1 cellular context compared by ENCODE assay signal in the genomic region with DNA sequence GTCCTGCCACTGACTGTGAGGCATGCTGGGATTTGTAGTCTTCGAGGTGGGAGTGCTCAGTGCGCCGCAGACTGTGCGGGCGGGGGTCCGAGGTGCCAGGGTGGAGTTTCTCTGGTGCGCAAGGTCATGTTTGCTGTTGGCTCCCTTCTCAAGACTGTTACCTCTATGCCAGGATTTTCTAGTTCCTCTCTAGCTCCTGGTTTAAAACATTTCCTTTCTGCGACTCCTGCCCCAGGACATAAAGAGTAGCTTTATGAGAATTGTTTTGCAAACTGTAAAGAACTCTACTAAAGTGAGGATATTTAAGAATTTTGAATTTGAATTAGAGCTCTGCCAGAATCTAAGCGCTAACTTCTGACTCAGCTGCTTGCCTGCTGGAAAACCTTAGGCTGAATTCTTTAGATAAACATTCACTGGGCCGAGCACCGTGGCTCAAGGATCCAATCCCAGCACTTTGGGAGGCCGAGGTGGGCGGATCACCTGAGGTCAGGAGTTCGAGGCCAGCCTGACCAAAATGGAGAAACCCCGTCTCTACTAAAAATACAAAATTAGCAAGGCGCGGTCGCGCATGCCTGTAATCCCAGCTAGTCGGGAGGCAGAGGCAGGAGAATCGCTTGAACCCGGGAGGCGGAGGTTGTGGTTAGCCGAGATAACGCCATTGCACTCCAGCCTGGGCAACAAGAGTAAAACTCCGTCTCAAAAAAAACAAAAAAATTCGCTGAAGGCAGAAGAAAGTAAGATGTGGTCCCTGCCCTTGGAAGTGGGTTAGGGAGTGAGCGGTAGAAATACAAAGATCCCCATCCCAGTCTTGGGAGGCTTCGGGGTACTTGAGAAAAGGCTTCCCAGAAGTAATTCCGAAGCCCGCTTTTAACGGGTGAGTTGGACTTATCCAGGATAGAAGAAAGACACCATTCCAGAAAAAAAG.
TF ChIP-seq lines count a peak whose summit lies in the region.

No MANE protein-coding gene starts in this region.

TF ChIP-seq in HepG2, 621 proteins besides CTCF, POLR2A, EP300 and RAD21 (continued from another document and continues in another):
- TF ChIP-seq ZNF614 (CRISPR knock-in tag; IDR thresholded peaks at IDR 0.05; ENCODE audit: borderline replicate concordance) (no peak), BORCS8-MEF2B (CRISPR knock-in tag; IDR thresholded peaks at IDR 0.05) (no peak), ZNF556 (CRISPR knock-in tag; IDR thresholded peaks at IDR 0.05; ENCODE audit: borderline replicate concordance) (no peak), KMT2B (CRISPR knock-in tag; IDR thresholded peaks at IDR 0.05) (no peak; the same call in 1 of the 2 replicates), SIX4 (CRISPR knock-in tag; IDR thresholded peaks at IDR 0.05) (no peak; the same call in 1 of the 2 replicates), TBL1XR1 (IDR thresholded peaks at IDR 0.05; ENCODE audit: borderline replicate concordance, low read length, partially characterized antibody) (peak; percentile 63), SOX5 (CRISPR knock-in tag; IDR thresholded peaks at IDR 0.05; ENCODE audit: borderline replicate concordance) (0 out of 2 replicates have a peak, but pooled peaks have one; percentile 13), ZNF782 (CRISPR knock-in tag; IDR thresholded peaks at IDR 0.05; ENCODE audit: borderline replicate concordance) (no peak), ZKSCAN1 (IDR thresholded peaks at IDR 0.05; ENCODE audit: low read length) (0 out of 2 replicates have a peak, but pooled peaks have one; percentile 12), FOXM1 (CRISPR knock-in tag; IDR thresholded peaks at IDR 0.05) (no peak), NR2F6 (IDR thresholded peaks at IDR 0.05) (peak; percentile 43; the same call in 1 of the 2 replicates), NR2F6 (CRISPR knock-in tag; IDR thresholded peaks at IDR 0.05) (peak; percentile 65; the same call in 1 of the 2 replicates), ZNF788 (CRISPR knock-in tag; IDR thresholded peaks at IDR 0.05; ENCODE audit: borderline replicate concordance) (peak; percentile 50; the same call in 1 of the 2 replicates), ZBTB1 (CRISPR knock-in tag; IDR thresholded peaks at IDR 0.05; ENCODE audit: borderline replicate concordance) (no peak), ZMYM3 (CRISPR knock-in tag; IDR thresholded peaks at IDR 0.05) (peak; percentile 58; the same call in 1 of the 2 replicates), ZMYM2 (CRISPR knock-in tag; IDR thresholded peaks at IDR 0.05) (peak; percentile 70), RAD51 (IDR thresholded peaks at IDR 0.05; ENCODE audit: borderline replicate concordance) (no peak), ZNF30 (CRISPR knock-in tag; IDR thresholded peaks at IDR 0.05) (0 out of 2 replicates have a peak, but pooled peaks have one; percentile 32), IKZF4 (CRISPR knock-in tag; IDR thresholded peaks at IDR 0.05; ENCODE audit: borderline replicate concordance, low read depth, not compliant biosample characterization) (no peak), ATRX (CRISPR knock-in tag; IDR thresholded peaks at IDR 0.05; ENCODE audit: borderline replicate concordance) (no peak), SIX1 (CRISPR knock-in tag; IDR thresholded peaks at IDR 0.05; ENCODE audit: borderline replicate concordance) (no peak), ZNF136 (CRISPR knock-in tag; IDR thresholded peaks at IDR 0.05; ENCODE audit: low read depth) (no peak; the same call in 1 of the 2 replicates), ESRRA (CRISPR knock-in tag; IDR thresholded peaks at IDR 0.05; ENCODE audit: low read depth) (no peak), LCORL (IDR thresholded peaks at IDR 0.05) (no peak), LCORL (CRISPR knock-in tag; IDR thresholded peaks at IDR 0.05) (peak; percentile 76), MTF2 (CRISPR knock-in tag; IDR thresholded peaks at IDR 0.05; ENCODE audit: borderline replicate concordance) (0 out of 2 replicates have a peak, but pooled peaks have one; percentile 63), ZNF792 (CRISPR knock-in tag; IDR thresholded peaks at IDR 0.05) (peak; percentile 79; the same call in 1 of the 2 replicates)
- TF ChIP-seq, protein P1, sequence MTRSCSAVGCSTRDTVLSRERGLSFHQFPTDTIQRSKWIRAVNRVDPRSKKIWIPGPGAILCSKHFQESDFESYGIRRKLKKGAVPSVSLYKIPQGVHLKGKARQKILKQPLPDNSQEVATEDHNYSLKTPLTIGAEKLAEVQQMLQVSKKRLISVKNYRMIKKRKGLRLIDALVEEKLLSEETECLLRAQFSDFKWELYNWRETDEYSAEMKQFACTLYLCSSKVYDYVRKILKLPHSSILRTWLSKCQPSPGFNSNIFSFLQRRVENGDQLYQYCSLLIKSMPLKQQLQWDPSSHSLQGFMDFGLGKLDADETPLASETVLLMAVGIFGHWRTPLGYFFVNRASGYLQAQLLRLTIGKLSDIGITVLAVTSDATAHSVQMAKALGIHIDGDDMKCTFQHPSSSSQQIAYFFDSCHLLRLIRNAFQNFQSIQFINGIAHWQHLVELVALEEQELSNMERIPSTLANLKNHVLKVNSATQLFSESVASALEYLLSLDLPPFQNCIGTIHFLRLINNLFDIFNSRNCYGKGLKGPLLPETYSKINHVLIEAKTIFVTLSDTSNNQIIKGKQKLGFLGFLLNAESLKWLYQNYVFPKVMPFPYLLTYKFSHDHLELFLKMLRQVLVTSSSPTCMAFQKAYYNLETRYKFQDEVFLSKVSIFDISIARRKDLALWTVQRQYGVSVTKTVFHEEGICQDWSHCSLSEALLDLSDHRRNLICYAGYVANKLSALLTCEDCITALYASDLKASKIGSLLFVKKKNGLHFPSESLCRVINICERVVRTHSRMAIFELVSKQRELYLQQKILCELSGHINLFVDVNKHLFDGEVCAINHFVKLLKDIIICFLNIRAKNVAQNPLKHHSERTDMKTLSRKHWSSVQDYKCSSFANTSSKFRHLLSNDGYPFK (CRISPR knock-in tag; IDR thresholded peaks at IDR 0.05; ENCODE audit: borderline replicate concordance), result 0 out of 2 replicates have a peak, but pooled peaks have one; percentile 13
- TF ChIP-seq, protein P2, sequence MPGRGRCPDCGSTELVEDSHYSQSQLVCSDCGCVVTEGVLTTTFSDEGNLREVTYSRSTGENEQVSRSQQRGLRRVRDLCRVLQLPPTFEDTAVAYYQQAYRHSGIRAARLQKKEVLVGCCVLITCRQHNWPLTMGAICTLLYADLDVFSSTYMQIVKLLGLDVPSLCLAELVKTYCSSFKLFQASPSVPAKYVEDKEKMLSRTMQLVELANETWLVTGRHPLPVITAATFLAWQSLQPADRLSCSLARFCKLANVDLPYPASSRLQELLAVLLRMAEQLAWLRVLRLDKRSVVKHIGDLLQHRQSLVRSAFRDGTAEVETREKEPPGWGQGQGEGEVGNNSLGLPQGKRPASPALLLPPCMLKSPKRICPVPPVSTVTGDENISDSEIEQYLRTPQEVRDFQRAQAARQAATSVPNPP (CRISPR knock-in tag; IDR thresholded peaks at IDR 0.05), result no peak
- TF ChIP-seq, protein P3, sequence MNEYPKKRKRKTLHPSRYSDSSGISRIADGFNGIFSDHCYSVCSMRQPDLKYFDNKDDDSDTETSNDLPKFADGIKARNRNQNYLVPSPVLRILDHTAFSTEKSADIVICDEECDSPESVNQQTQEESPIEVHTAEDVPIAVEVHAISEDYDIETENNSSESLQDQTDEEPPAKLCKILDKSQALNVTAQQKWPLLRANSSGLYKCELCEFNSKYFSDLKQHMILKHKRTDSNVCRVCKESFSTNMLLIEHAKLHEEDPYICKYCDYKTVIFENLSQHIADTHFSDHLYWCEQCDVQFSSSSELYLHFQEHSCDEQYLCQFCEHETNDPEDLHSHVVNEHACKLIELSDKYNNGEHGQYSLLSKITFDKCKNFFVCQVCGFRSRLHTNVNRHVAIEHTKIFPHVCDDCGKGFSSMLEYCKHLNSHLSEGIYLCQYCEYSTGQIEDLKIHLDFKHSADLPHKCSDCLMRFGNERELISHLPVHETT (CRISPR knock-in tag; conservative IDR thresholded peaks at IDR 0.05), result no peak
- TF ChIP-seq, protein P4, sequence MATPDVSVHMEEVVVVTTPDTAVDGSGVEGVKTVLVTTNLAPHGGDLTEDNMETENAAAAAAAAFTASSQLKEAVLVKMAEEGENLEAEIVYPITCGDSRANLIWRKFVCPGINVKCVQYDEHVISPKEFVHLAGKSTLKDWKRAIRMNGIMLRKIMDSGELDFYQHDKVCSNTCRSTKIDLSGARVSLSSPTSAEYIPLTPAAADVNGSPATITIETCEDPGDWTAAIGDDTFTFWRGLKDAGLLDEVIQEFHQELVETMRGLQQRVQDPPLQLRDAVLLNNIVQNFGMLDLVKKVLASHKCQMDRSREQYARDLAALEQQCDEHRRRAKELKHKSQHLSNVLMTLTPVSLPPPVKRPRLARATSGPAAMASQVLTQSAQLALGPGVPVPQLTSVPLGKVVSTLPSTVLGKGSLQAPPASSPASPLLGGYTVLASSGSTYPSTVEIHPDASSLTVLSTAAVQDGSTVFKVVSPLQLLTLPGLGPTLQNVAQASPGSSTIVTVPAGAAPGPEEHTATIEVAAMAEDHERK (CRISPR knock-in tag; IDR thresholded peaks at IDR 0.05; ENCODE audit: low read depth), result peak; percentile 69
- TF ChIP-seq, protein P5, sequence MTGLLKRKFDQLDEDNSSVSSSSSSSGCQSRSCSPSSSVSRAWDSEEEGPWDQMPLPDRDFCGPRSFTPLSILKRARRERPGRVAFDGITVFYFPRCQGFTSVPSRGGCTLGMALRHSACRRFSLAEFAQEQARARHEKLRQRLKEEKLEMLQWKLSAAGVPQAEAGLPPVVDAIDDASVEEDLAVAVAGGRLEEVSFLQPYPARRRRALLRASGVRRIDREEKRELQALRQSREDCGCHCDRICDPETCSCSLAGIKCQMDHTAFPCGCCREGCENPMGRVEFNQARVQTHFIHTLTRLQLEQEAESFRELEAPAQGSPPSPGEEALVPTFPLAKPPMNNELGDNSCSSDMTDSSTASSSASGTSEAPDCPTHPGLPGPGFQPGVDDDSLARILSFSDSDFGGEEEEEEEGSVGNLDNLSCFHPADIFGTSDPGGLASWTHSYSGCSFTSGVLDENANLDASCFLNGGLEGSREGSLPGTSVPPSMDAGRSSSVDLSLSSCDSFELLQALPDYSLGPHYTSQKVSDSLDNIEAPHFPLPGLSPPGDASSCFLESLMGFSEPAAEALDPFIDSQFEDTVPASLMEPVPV (CRISPR knock-in tag; IDR thresholded peaks at IDR 0.05), result peak; percentile 67; the same call in 1 of the 2 replicates
- TF ChIP-seq, protein P6, sequence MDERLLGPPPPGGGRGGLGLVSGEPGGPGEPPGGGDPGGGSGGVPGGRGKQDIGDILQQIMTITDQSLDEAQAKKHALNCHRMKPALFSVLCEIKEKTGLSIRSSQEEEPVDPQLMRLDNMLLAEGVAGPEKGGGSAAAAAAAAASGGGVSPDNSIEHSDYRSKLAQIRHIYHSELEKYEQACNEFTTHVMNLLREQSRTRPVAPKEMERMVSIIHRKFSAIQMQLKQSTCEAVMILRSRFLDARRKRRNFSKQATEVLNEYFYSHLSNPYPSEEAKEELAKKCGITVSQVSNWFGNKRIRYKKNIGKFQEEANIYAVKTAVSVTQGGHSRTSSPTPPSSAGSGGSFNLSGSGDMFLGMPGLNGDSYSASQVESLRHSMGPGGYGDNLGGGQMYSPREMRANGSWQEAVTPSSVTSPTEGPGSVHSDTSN (CRISPR knock-in tag; IDR thresholded peaks at IDR 0.05), result 0 out of 2 replicates have a peak, but pooled peaks have one; percentile 33
- TF ChIP-seq, protein P7, sequence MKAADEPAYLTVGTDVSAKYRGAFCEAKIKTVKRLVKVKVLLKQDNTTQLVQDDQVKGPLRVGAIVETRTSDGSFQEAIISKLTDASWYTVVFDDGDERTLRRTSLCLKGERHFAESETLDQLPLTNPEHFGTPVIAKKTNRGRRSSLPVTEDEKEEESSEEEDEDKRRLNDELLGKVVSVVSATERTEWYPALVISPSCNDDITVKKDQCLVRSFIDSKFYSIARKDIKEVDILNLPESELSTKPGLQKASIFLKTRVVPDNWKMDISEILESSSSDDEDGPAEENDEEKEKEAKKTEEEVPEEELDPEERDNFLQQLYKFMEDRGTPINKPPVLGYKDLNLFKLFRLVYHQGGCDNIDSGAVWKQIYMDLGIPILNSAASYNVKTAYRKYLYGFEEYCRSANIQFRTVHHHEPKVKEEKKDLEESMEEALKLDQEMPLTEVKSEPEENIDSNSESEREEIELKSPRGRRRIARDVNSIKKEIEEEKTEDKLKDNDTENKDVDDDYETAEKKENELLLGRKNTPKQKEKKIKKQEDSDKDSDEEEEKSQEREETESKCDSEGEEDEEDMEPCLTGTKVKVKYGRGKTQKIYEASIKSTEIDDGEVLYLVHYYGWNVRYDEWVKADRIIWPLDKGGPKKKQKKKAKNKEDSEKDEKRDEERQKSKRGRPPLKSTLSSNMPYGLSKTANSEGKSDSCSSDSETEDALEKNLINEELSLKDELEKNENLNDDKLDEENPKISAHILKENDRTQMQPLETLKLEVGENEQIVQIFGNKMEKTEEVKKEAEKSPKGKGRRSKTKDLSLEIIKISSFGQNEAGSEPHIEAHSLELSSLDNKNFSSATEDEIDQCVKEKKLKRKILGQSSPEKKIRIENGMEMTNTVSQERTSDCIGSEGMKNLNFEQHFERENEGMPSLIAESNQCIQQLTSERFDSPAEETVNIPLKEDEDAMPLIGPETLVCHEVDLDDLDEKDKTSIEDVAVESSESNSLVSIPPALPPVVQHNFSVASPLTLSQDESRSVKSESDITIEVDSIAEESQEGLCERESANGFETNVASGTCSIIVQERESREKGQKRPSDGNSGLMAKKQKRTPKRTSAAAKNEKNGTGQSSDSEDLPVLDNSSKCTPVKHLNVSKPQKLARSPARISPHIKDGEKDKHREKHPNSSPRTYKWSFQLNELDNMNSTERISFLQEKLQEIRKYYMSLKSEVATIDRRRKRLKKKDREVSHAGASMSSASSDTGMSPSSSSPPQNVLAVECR (CRISPR knock-in tag; IDR thresholded peaks at IDR 0.05; ENCODE audit: borderline replicate concordance), result no peak
- TF ChIP-seq, protein P8, sequence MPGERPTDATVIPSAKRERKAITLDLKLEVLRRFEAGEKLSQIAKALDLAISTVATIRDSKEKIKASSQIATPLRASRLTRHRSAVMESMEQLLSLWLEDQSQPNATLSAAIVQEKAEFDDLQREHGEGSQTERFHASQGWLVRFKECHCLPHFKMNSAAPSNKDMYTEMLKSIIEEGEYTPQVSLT (CRISPR knock-in tag; IDR thresholded peaks at IDR 0.05; ENCODE audit: borderline replicate concordance, low read depth), result 0 out of 2 replicates have a peak, but pooled peaks have one; percentile 52
- TF ChIP-seq, protein P9, sequence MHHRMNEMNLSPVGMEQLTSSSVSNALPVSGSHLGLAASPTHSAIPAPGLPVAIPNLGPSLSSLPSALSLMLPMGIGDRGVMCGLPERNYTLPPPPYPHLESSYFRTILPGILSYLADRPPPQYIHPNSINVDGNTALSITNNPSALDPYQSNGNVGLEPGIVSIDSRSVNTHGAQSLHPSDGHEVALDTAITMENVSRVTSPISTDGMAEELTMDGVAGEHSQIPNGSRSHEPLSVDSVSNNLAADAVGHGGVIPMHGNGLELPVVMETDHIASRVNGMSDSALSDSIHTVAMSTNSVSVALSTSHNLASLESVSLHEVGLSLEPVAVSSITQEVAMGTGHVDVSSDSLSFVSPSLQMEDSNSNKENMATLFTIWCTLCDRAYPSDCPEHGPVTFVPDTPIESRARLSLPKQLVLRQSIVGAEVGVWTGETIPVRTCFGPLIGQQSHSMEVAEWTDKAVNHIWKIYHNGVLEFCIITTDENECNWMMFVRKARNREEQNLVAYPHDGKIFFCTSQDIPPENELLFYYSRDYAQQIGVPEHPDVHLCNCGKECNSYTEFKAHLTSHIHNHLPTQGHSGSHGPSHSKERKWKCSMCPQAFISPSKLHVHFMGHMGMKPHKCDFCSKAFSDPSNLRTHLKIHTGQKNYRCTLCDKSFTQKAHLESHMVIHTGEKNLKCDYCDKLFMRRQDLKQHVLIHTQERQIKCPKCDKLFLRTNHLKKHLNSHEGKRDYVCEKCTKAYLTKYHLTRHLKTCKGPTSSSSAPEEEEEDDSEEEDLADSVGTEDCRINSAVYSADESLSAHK (CRISPR knock-in tag; IDR thresholded peaks at IDR 0.05; ENCODE audit: borderline replicate concordance), result no peak
